Comparison of ENCODE assay signal across 9 cellular contexts in the genomic region with DNA sequence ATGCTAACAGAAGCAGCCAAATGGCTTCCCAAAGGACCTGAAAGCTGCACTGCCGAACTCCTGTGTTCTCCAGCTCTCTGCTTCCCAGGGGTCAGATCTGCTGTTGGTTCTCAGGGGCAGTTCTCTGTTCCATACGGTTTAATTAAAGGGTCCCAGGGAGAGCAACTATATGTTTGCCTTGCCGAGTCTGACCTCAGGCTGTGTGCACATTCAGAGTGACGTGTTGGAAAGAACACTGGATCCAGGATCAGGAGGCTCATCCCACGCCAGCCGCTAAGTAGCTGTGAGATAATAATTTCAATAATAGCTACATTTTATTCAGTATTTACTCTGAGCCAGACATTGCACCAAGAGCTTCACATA. TPM values are rescaled to one million over a fixed set of nuclear protein-coding genes. Genes with fewer than 3 reads are reported as not detected.
A peak's percentile ranks its signal among the peaks of the same experiment; 100 is the strongest.
DNase-seq lines count a peak whose midpoint lies in the region; ATAC-seq and TF ChIP-seq lines count a peak whose summit lies in the region.
"Had no signal": no experiment of that assay in that cellular context is flagged by ENCODE, and none has a peak within 500 bp of the region (broad histone marks: within the 10 kb centered on the region; RNA-seq: fewer than 3 reads in every experiment).

No MANE protein-coding gene starts in this region.

- no peak overlapping the region for H4K8ac ChIP-seq in mesendoderm (ENCODE audit: low read depth, low read length)

- no peaks in the 10 kb centered on the region for H3K4me1 ChIP-seq in Peyer's patch
- H3K4me1 ChIP-seq in mesendoderm (ENCODE audit: control insufficient read depth, low read depth, low read length) = no peaks in the 10 kb centered on the region

- H3K27ac ChIP-seq in Peyer's patch (no peak overlapping the region), mesendoderm (ENCODE audit: low read depth, low read length) (no peak overlapping the region)

- H3K4ac ChIP-seq in mesendoderm (ENCODE audit: low read depth, low read length) = no peak overlapping the region

- H3K4me3 ChIP-seq in Peyer's patch (no peak overlapping the region), mesendoderm (ENCODE audit: low read length) (no peak overlapping the region)

- no peak overlapping the region for H2BK120ac ChIP-seq in mesendoderm (ENCODE audit: low read depth, low read length)

- H3K79me1 ChIP-seq in mesendoderm (ENCODE audit: low read length) = no peaks in the 10 kb centered on the region

- H3K18ac ChIP-seq in mesendoderm (ENCODE audit: low read length) = no peak overlapping the region

- peak in 2 of 3 donors; percentile 26 to 28 for ATAC-seq in natural killer cell
- no peak for ATAC-seq in natural killer cell treated with Interleukin-12 subunit alpha and Interleukin-12 subunit beta and Interleukin-15 and Interleukin-18, amount 100 ng/mL, for 72 hours

- H3K4me1 Mint-ChIP-seq in natural killer cell (peaks cover 0 to 12% of the 10 kb centered on the region in 2 donors), chondrocyte (ENCODE audit: low read depth) (peaks cover 17% of the 10 kb centered on the region), mesothelial cell of epicardium (no peaks in the 10 kb centered on the region)
- peaks cover 0 to 7% of the 10 kb centered on the region in 2 donors for H3K4me1 Mint-ChIP-seq in natural killer cell treated with Interleukin-12 subunit alpha and Interleukin-12 subunit beta and Interleukin-15 and Interleukin-18, amount 100 ng/mL, for 72 hours (ENCODE audit: low read depth in 2 of 2)
- H3K4me1 Mint-ChIP-seq: activated naive CD4-positive, alpha-beta T cell treated with anti-CD3 and anti-CD28 coated beads, Interleukin-2, amount 50 U/mL, for 24 hours had no signal

- no peaks in the 10 kb centered on the region for H3K36me3 Mint-ChIP-seq in natural killer cell
- no peaks in the 10 kb centered on the region for H3K36me3 Mint-ChIP-seq in natural killer cell treated with Interleukin-12 subunit alpha and Interleukin-12 subunit beta and Interleukin-15 and Interleukin-18, amount 100 ng/mL, for 72 hours
- H3K36me3 Mint-ChIP-seq in chondrocyte (ENCODE audit: low read depth) = no peaks in the 10 kb centered on the region
- no peaks in the 10 kb centered on the region for H3K36me3 Mint-ChIP-seq in mesothelial cell of epicardium
- H3K36me3 Mint-ChIP-seq: activated naive CD4-positive, alpha-beta T cell treated with anti-CD3 and anti-CD28 coated beads, Interleukin-2, amount 50 U/mL, for 24 hours had no signal

- H3K4me3 Mint-ChIP-seq in natural killer cell = no peak overlapping the region
- H3K4me3 Mint-ChIP-seq in natural killer cell treated with Interleukin-12 subunit alpha and Interleukin-12 subunit beta and Interleukin-15 and Interleukin-18, amount 100 ng/mL, for 72 hours = no peak overlapping the region
- peak overlapping the region; percentile 22 for H3K4me3 Mint-ChIP-seq in chondrocyte (ENCODE audit: unreplicated experiment)
- no peak overlapping the region for H3K4me3 Mint-ChIP-seq in mesothelial cell of epicardium
- H3K4me3 Mint-ChIP-seq: activated naive CD4-positive, alpha-beta T cell treated with anti-CD3 and anti-CD28 coated beads, Interleukin-2, amount 50 U/mL, for 24 hours had no signal

- H3K36me3 ChIP-seq in Peyer's patch (no peaks in the 10 kb centered on the region), mesendoderm (ENCODE audit: control insufficient read depth, insufficient read depth, low read length) (no peaks in the 10 kb centered on the region)

- H3K56ac ChIP-seq in mesendoderm (ENCODE audit: low read length) = no peak overlapping the region

- H2AK5ac ChIP-seq in mesendoderm (ENCODE audit: low read length) = no peak overlapping the region

- no peak for TF ChIP-seq POLR2A in Peyer's patch (IDR thresholded peaks at IDR 0.05)

- H3K27me3 ChIP-seq in Peyer's patch (no peaks in the 10 kb centered on the region), mesendoderm (ENCODE audit: insufficient read depth, low read length, poor library complexity) (no peaks in the 10 kb centered on the region)

- H3K9me3 Mint-ChIP-seq in natural killer cell = no peaks in the 10 kb centered on the region
- no peaks in the 10 kb centered on the region for H3K9me3 Mint-ChIP-seq in natural killer cell treated with Interleukin-12 subunit alpha and Interleukin-12 subunit beta and Interleukin-15 and Interleukin-18, amount 100 ng/mL, for 72 hours
- H3K9me3 Mint-ChIP-seq in chondrocyte (ENCODE audit: low read depth) = peaks cover 5% of the 10 kb centered on the region
- no peaks in the 10 kb centered on the region for H3K9me3 Mint-ChIP-seq in mesothelial cell of epicardium
- H3K9me3 Mint-ChIP-seq: activated naive CD4-positive, alpha-beta T cell treated with anti-CD3 and anti-CD28 coated beads, Interleukin-2, amount 50 U/mL, for 24 hours had no signal

- intact Hi-C loops in natural killer cell (cut with micrococcal nuclease) = loop anchor here (2.0 to 5.0 kb wide), 5 partner anchors 326 to 775 kb away; no protein-coding TSS in a partner anchor

- H2BK5ac ChIP-seq in mesendoderm (ENCODE audit: low read length) = no peak overlapping the region

- no peaks in the 10 kb centered on the region for H3K79me2 ChIP-seq in mesendoderm (ENCODE audit: control insufficient read depth, insufficient read depth, low read length)

- no peak overlapping the region for H3K4me2 ChIP-seq in mesendoderm (ENCODE audit: low read length)

- H3K9ac ChIP-seq in mesendoderm (ENCODE audit: low read length) = no peak overlapping the region

- no peak overlapping the region for H3K23ac ChIP-seq in mesendoderm (ENCODE audit: low read length)

- H2BK15ac ChIP-seq in mesendoderm (replicated peaks; ENCODE audit: low read depth) = no peak overlapping the region

- H3K27ac Mint-ChIP-seq in natural killer cell (no peak overlapping the region), chondrocyte (ENCODE audit: unreplicated experiment) (no peak overlapping the region), mesothelial cell of epicardium (no peak overlapping the region)
- no peak overlapping the region for H3K27ac Mint-ChIP-seq in natural killer cell treated with Interleukin-12 subunit alpha and Interleukin-12 subunit beta and Interleukin-15 and Interleukin-18, amount 100 ng/mL, for 72 hours
- H3K27ac Mint-ChIP-seq: activated naive CD4-positive, alpha-beta T cell treated with anti-CD3 and anti-CD28 coated beads, Interleukin-2, amount 50 U/mL, for 24 hours had no signal

- no peak overlapping the region for H4K5ac ChIP-seq in mesendoderm (ENCODE audit: low read length)

- TF ChIP-seq CTCF in natural killer cell (IDR thresholded peaks at IDR 0.05) = peak; percentile 54
- TF ChIP-seq CTCF in chondrocyte (IDR thresholded peaks at IDR 0.05) = peak; percentile 45
- TF ChIP-seq CTCF in mesothelial cell of epicardium (IDR thresholded peaks at IDR 0.05; ENCODE audit: unreplicated experiment) = peak; percentile 41
- TF ChIP-seq CTCF in Peyer's patch (IDR thresholded peaks at IDR 0.05) = no peak

- no peaks in the 10 kb centered on the region for H3K9me3 ChIP-seq in Peyer's patch

- no peaks in the 10 kb centered on the region for H3K27me3 Mint-ChIP-seq in natural killer cell (ENCODE audit: low read depth in 2 of 2)
- peaks cover 0 to 2% of the 10 kb centered on the region in 2 donors for H3K27me3 Mint-ChIP-seq in natural killer cell treated with Interleukin-12 subunit alpha and Interleukin-12 subunit beta and Interleukin-15 and Interleukin-18, amount 100 ng/mL, for 72 hours
- H3K27me3 Mint-ChIP-seq in chondrocyte (ENCODE audit: low read depth) = no peaks in the 10 kb centered on the region
- no peaks in the 10 kb centered on the region for H3K27me3 Mint-ChIP-seq in mesothelial cell of epicardium (ENCODE audit: low read depth)
- H3K27me3 Mint-ChIP-seq: activated naive CD4-positive, alpha-beta T cell treated with anti-CD3 and anti-CD28 coated beads, Interleukin-2, amount 50 U/mL, for 24 hours had no signal

- WGBS in mesendoderm (ENCODE audit: extremely low coverage, insufficient coverage, low lambda C conversion rate) = no CpG with 5 or more reads among the region's 6 CpGs

- DNase-seq in natural killer cell = no peak
- DNase-seq in natural killer cell treated with Interleukin-12 subunit alpha and Interleukin-12 subunit beta and Interleukin-15 and Interleukin-18, amount 100 ng/mL, for 72 hours (ENCODE audit: low spot score) = no peak
- DNase-seq in chondrocyte (ENCODE audit: low spot score) = no peak
- no peak for DNase-seq in mesothelial cell of epicardium (ENCODE audit: low spot score in 2 of 2, unreplicated experiment in 2 of 2)
- no peak for DNase-seq in stimulated activated CD4-positive, alpha-beta T cell treated with anti-CD3 and anti-CD28 coated beads, Interleukin-4, amount 100 ng/mL, for 4 hours
- no peak for DNase-seq in Peyer's patch
- no peak for DNase-seq in NOMO-1 treated with DMSO at 0.1 percent for 48 hours (lab: John Stamatoyannopoulos, UW; ENCODE audit: unreplicated experiment)
- no peak for DNase-seq in mesendoderm

RNA-seq across cellular contexts. Expression of a gene that starts 23.4 kb away (rescaled TPM):
- total RNA-seq in natural killer cell (10 to 100 TPM in 2 of 3 donors, 1 to 10 TPM in 1; 7.2 to 14.0 (median 12.2) TPM), chondrocyte (48.6 to 55.0 TPM (median 50.1 TPM) in 3 replicates), mesothelial cell of epicardium (35.8 to 39.3 TPM (median 36.2 TPM) in 3 replicates), Peyer's patch (10 to 100 TPM; 28.2 to 61.9 (median 34.2) TPM)
- 10 to 100 TPM; 18.9 to 31.8 TPM for total RNA-seq in natural killer cell treated with Interleukin-12 subunit alpha and Interleukin-12 subunit beta and Interleukin-15 and Interleukin-18, amount 100 ng/mL, for 72 hours
- polyA plus RNA-seq in mesendoderm (2013, experiment 1 of 2) = 17.0 TPM
- polyA plus RNA-seq in mesendoderm (2013, experiment 2 of 2) = 18.7 TPM

RNA-seq across cellular contexts. Expression of a gene that starts 41.5 kb away (rescaled TPM):
- total RNA-seq in natural killer cell (10 to 100 TPM in 2 of 3 donors, 1 to 10 TPM in 1; 5.0 to 14.2 (median 11.4) TPM), chondrocyte (7.6 to 11.2 TPM (median 9.7 TPM) in 3 replicates), mesothelial cell of epicardium (18.6 to 21.7 TPM (median 21.1 TPM) in 3 replicates), Peyer's patch (1 to 10 TPM; 1.6 to 7.4 (median 3.0) TPM)
- 10 to 100 TPM; 11.8 to 26.6 TPM for total RNA-seq in natural killer cell treated with Interleukin-12 subunit alpha and Interleukin-12 subunit beta and Interleukin-15 and Interleukin-18, amount 100 ng/mL, for 72 hours
- polyA plus RNA-seq in mesendoderm (2013, experiment 1 of 2) = 6.6 TPM
- 6.8 TPM for polyA plus RNA-seq in mesendoderm (2013, experiment 2 of 2)

Comparison
In these comparisons a context has a peak if more than half of its experiments do, and no peak if none do; other contexts are left out.
1. ATAC-seq: peak in natural killer cell (2 of 3); none in natural killer cell treated with Interleukin-12 subunit alpha and Interleukin-12 subunit beta and Interleukin-15 and Interleukin-18, amount 100 ng/mL, for 72 hours (0 of 2).
2. CTCF ChIP-seq: peak in natural killer cell (single experiment), chondrocyte (single experiment) and mesothelial cell of epicardium (single experiment); none in Peyer's patch (0 of 6).